31 cellular contexts compared by ENCODE assay signal in genomic region chr20:54085425-54085824, GRCh38. TPM values are rescaled to one million over a fixed set of nuclear protein-coding genes. Genes with fewer than 3 reads are reported as not detected.
"Had no signal": no experiment of that assay in that cellular context is flagged by ENCODE, and none has a peak within 500 bp of the region (broad histone marks: within the 10 kb centered on the region; RNA-seq: fewer than 3 reads in every experiment).

No MANE protein-coding gene starts in this region.

- H2AFZ ChIP-seq: neural progenitor cell, parathyroid adenoma had no signal

- H3K79me2 ChIP-seq: parathyroid adenoma had no signal

- H3K9ac ChIP-seq: neural progenitor cell, parathyroid adenoma had no signal

- H3K4me3 Mint-ChIP-seq: mesothelial cell of epicardium; naive thymus-derived CD4-positive, alpha-beta T cell; nephron; neural progenitor cell; stimulated activated naive B cell treated with anti-CD40 and anti-IgM and Interleukin-4, amounts not matched to agents 10 μg/mL and 1 μg/mL and 100 μg/mL, for 72 hours; stimulated activated naive CD8-positive, alpha-beta T cell treated with anti-CD3 and anti-CD28 coated beads, Interleukin-15, Interleukin-2, amounts not matched to agents 100 ng/mL and 50 ng/mL, for 24 hours had no signal

- ATAC-seq: heart right ventricle; left lung; naive thymus-derived CD4-positive, alpha-beta T cell; stimulated activated naive B cell treated with anti-CD40 and anti-IgM and Interleukin-4, amounts not matched to agents 10 μg/mL and 1 μg/mL and 100 μg/mL, for 72 hours had no signal

- DNase-seq: dermis blood vessel endothelial cell; effector memory CD4-positive, alpha-beta T cell; erythroblast; esophagus squamous epithelium; glutamatergic neuron; heart right ventricle; hippocampal formation; left cardiac atrium; left lung; mesenchymal stem cell; mucosa of descending colon; naive thymus-derived CD4-positive, alpha-beta T cell; right lobe of liver; small intestine; stimulated activated CD4-positive, alpha-beta T cell treated with anti-CD3 and anti-CD28 coated beads, Interleukin-15, amount 100 ng/mL, for 24 hours; stimulated activated CD4-positive, alpha-beta T cell treated with anti-CD3 and anti-CD28 coated beads, Interleukin-2, amount 100 ng/mL, for 48 hours; stimulated activated naive B cell treated with anti-CD40 and anti-IgM and Interleukin-4, amounts not matched to agents 10 μg/mL and 1 μg/mL and 100 μg/mL, for 72 hours; testis; tibial artery; upper lobe of left lung had no signal

- H3K4me1 Mint-ChIP-seq: mesothelial cell of epicardium, neural progenitor cell had no signal

- H3K9me3 Mint-ChIP-seq: mesothelial cell of epicardium; nephron; neural progenitor cell; stimulated activated naive CD8-positive, alpha-beta T cell treated with anti-CD3 and anti-CD28 coated beads, Interleukin-15, Interleukin-2, amounts not matched to agents 100 ng/mL and 50 ng/mL, for 24 hours had no signal

- H3K27me3 ChIP-seq: left lung, neural progenitor cell, right lobe of liver, testis, tibial artery, upper lobe of left lung had no signal

- H3K4me3 ChIP-seq: coronary artery, esophagus squamous epithelium, heart right ventricle, left lung, mucosa of descending colon, neural progenitor cell, right lobe of liver, testis, tibial artery, upper lobe of left lung had no signal

- H3K4me2 ChIP-seq: neural progenitor cell had no signal

- H3K27ac Mint-ChIP-seq: mesothelial cell of epicardium; naive thymus-derived CD4-positive, alpha-beta T cell; nephron; neural progenitor cell; progenitor cell of endocrine pancreas; stimulated activated naive B cell treated with anti-CD40 and anti-IgM and Interleukin-4, amounts not matched to agents 10 μg/mL and 1 μg/mL and 100 μg/mL, for 72 hours; stimulated activated naive CD8-positive, alpha-beta T cell treated with anti-CD3 and anti-CD28 coated beads, Interleukin-15, Interleukin-2, amounts not matched to agents 100 ng/mL and 50 ng/mL, for 24 hours had no signal

- H3K36me3 Mint-ChIP-seq: mesothelial cell of epicardium; neural progenitor cell; stimulated activated naive B cell treated with anti-CD40 and anti-IgM and Interleukin-4, amounts not matched to agents 10 μg/mL and 1 μg/mL and 100 μg/mL, for 72 hours had no signal

- H3K36me3 ChIP-seq: esophagus squamous epithelium, heart right ventricle, left lung, neural progenitor cell, right lobe of liver, tibial artery, upper lobe of left lung had no signal

- H3K9me3 ChIP-seq: esophagus squamous epithelium, heart right ventricle, left lung, mucosa of descending colon, right lobe of liver, testis, tibial artery, upper lobe of left lung had no signal

- H3K27ac ChIP-seq: coronary artery, esophagus squamous epithelium, heart right ventricle, left lung, neural progenitor cell, parathyroid adenoma, right lobe of liver, testis, tibial artery, upper lobe of left lung had no signal

- H3K4me1 ChIP-seq: heart right ventricle, left lung, neural progenitor cell, parathyroid adenoma, right lobe of liver, testis had no signal

RNA-seq across cellular contexts. Expression of gene BCAS1, which starts 15.0 kb away (rescaled TPM):
- total RNA-seq: dermis blood vessel endothelial cell, endothelial cell of umbilical vein, heart right ventricle, left cardiac atrium, lung microvascular endothelial cell, osteoblast, subcutaneous adipose tissue had no signal
- polyA plus RNA-seq: endothelial cell of umbilical vein had no signal
